ENCODE assay signal across 17 cellular contexts in the genomic region with DNA sequence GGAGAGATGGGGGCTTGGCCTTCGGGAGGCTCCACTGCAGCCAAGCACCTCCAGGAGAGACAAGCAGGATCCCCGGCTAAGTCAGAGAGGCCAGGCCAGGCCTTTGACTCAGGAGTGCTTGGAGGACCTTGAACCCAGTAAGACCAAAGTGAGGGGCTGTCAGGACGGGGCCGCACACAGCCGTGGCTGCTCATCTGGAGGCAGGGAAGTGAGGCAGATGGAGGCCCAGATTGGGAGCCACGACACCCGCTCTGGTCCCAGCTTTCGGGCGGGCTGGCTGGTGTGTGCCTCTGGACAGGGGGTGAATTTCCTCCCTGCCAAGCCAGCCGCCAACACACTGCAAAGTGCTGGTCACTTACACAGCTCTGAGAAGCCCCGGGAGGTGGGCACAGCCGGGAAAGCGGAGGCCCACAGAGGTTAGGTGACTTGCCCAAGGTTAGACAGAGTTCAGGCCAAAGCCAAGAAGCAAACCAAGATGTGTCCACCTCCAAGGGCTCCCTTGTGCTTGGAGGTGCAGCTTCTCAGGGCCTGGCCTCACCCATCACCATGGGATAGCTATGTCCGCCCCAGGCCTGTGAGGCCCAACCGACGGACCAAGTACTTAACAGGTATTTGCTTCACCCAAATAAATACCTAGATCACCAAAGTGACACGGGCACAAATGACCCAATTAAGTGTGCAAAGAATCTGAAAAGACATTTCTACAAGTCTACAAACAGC. TPM values are rescaled to one million over a fixed set of nuclear protein-coding genes. Genes with fewer than 3 reads are reported as not detected.
DNase-seq lines count a peak whose midpoint lies in the region; ATAC-seq, FAIRE-seq and TF ChIP-seq lines count a peak whose summit lies in the region.
"Had no signal": no experiment of that assay in that cellular context is flagged by ENCODE, and none has a peak within 500 bp of the region (broad histone marks: within the 10 kb centered on the region; RNA-seq: fewer than 3 reads in every experiment).

No MANE protein-coding gene starts in this region.

- no peak for TF ChIP-seq POLR2A in sigmoid colon (IDR thresholded peaks at IDR 0.05)

- TF ChIP-seq CTCF in kidney (IDR thresholded peaks at IDR 0.05; ENCODE audit: borderline replicate concordance, extremely low read depth, insufficient read depth) (no peak), sigmoid colon (IDR thresholded peaks at IDR 0.05) (no peak), PC-9 (conservative IDR thresholded peaks at IDR 0.05) (no peak)

- H2AFZ ChIP-seq in PC-9, result no peak overlapping the region

- H3K4me3 Mint-ChIP-seq in activated naive CD8-positive, alpha-beta T cell treated with anti-CD3 and anti-CD28 coated beads, Interleukin-2, amount 10 ng/mL, durations not matched to agents 7 days and 5 days, result no peak overlapping the region
- no peak overlapping the region for H3K4me3 Mint-ChIP-seq in activated naive CD8-positive, alpha-beta T cell treated with anti-CD3 and anti-CD28 coated beads for 36 hours
- H3K4me3 Mint-ChIP-seq: CD4-positive, CD25-positive, alpha-beta regulatory T cell had no signal

- FAIRE-seq in kidney (lab: Jason Lieb, UNC), result no peak
- FAIRE-seq: GM18507 had no signal

- intact Hi-C loops in kidney (cut with DNase I), result no loop called here
- intact Hi-C loops in sigmoid colon (cut with DNase I), result no loop called here
- intact Hi-C loops in PC-9 (cut with micrococcal nuclease; ENCODE audit: unreplicated experiment), result no loop called here

- POLR2A ChIA-PET in activated naive CD8-positive, alpha-beta T cell treated with anti-CD3 and anti-CD28 coated beads, Interleukin-2, amount 10 ng/mL, durations not matched to agents 7 days and 5 days (lab: Charles Lee), result no interaction called here
- POLR2A ChIA-PET in PC-9 (lab: Charles Lee; ENCODE audit: unreplicated experiment), result no interaction called here

- 94 to 95% methylated on average over 17 of the region's 17 CpGs for WGBS in sigmoid colon, 2 donors

- H3K27me3 Mint-ChIP-seq in activated naive CD8-positive, alpha-beta T cell treated with anti-CD3 and anti-CD28 coated beads, Interleukin-2, amount 10 ng/mL, durations not matched to agents 7 days and 5 days, result peaks cover 8% of the 10 kb centered on the region
- H3K27me3 Mint-ChIP-seq in activated naive CD8-positive, alpha-beta T cell treated with anti-CD3 and anti-CD28 coated beads for 36 hours, result peaks cover 1% of the 10 kb centered on the region

- peaks cover 0 to 2% of the 10 kb centered on the region in 2 donors for H3K9me3 ChIP-seq in kidney (ENCODE audit: control insufficient read depth in 1 of 2, low read length in 2 of 2)
- H3K9me3 ChIP-seq in sigmoid colon, result peaks cover 0 to 4% (median 0%) of the 10 kb centered on the region in 4 donors
- H3K9me3 ChIP-seq in PC-9 (ENCODE audit: insufficient read depth, low read depth), result no peaks in the 10 kb centered on the region
- H3K9me3 ChIP-seq: HAP-1 had no signal

- H3K9me2 ChIP-seq in PC-9 (ENCODE audit: insufficient read depth), result no peaks in the 10 kb centered on the region

- no peaks in the 10 kb centered on the region for H4K20me1 ChIP-seq in PC-9 (ENCODE audit: insufficient read depth)
- H4K20me1 ChIP-seq: BLaER1 had no signal

- no peak overlapping the region for H3K27ac Mint-ChIP-seq in activated naive CD8-positive, alpha-beta T cell treated with anti-CD3 and anti-CD28 coated beads, Interleukin-2, amount 10 ng/mL, durations not matched to agents 7 days and 5 days
- H3K27ac Mint-ChIP-seq in activated naive CD8-positive, alpha-beta T cell treated with anti-CD3 and anti-CD28 coated beads for 36 hours, result no peak overlapping the region
- H3K27ac Mint-ChIP-seq: CD4-positive, CD25-positive, alpha-beta regulatory T cell had no signal

- TF ChIP-seq EP300 in sigmoid colon (IDR thresholded peaks at IDR 0.05), result no peak

- peak; percentile 22 for DNase-seq in activated naive CD8-positive, alpha-beta T cell treated with anti-CD3 and anti-CD28 coated beads, Interleukin-2, amount 10 ng/mL, durations not matched to agents 7 days and 5 days
- DNase-seq in activated naive CD8-positive, alpha-beta T cell treated with anti-CD3 and anti-CD28 coated beads for 36 hours, result no peak
- DNase-seq in H7 (peak; percentile 48), kidney (peak; percentile 49), sigmoid colon (peak; percentile 51), NCI-H69 (lab: John Stamatoyannopoulos, UW) (no peak), PC-9 (no peak)
- DNase-seq: 8988T; AML-193; CD4-positive, CD25-positive, alpha-beta regulatory T cell; DMS 273 treated with DMSO at 0.1 percent for 48 hours; GOT3 had no signal

- H3F3A ChIP-seq in PC-9 (ENCODE audit: insufficient read depth, low read depth), result no peaks in the 10 kb centered on the region

- no peaks in the 10 kb centered on the region for H3K36me3 Mint-ChIP-seq in activated naive CD8-positive, alpha-beta T cell treated with anti-CD3 and anti-CD28 coated beads, Interleukin-2, amount 10 ng/mL, durations not matched to agents 7 days and 5 days
- H3K36me3 Mint-ChIP-seq in activated naive CD8-positive, alpha-beta T cell treated with anti-CD3 and anti-CD28 coated beads for 36 hours, result peaks cover 1% of the 10 kb centered on the region

- CTCF ChIA-PET in PC-9 (lab: Charles Lee), result no interaction called here

- BruUV-seq in PC-9 (replicated peaks; lab: Mats Ljungman, UMichigan), result no TSS peak

- H3K4me1 ChIP-seq in kidney (ENCODE audit: control insufficient read depth in 1 of 2, insufficient read depth in 1 of 2, low read depth in 1 of 2, low read length in 2 of 2) (no peaks in the 10 kb centered on the region), sigmoid colon (no peaks in the 10 kb centered on the region), PC-9 (replicated peaks; ENCODE audit: insufficient read depth) (0 out of 2 replicates have a peak, but pooled peaks cover 4% of the 10 kb centered on the region)
- H3K4me1 ChIP-seq: HAP-1 had no signal

- H3K36me3 ChIP-seq in H7 (replicated peaks; ENCODE audit: control insufficient read depth, insufficient read depth, low read length), result no peaks in the 10 kb centered on the region
- H3K36me3 ChIP-seq in kidney (ENCODE audit: control insufficient read depth in 1 of 2, insufficient read depth in 2 of 2, low read length in 2 of 2), result no peaks in the 10 kb centered on the region
- no peaks in the 10 kb centered on the region for H3K36me3 ChIP-seq in sigmoid colon
- no peaks in the 10 kb centered on the region for H3K36me3 ChIP-seq in PC-9 (ENCODE audit: low read depth)
- H3K36me3 ChIP-seq: BLaER1, HAP-1 had no signal

- no peaks in the 10 kb centered on the region for H3K79me2 ChIP-seq in PC-9 (ENCODE audit: low read depth)

- H3K4me1 Mint-ChIP-seq in activated naive CD8-positive, alpha-beta T cell treated with anti-CD3 and anti-CD28 coated beads, Interleukin-2, amount 10 ng/mL, durations not matched to agents 7 days and 5 days, result no peaks in the 10 kb centered on the region
- H3K4me1 Mint-ChIP-seq in activated naive CD8-positive, alpha-beta T cell treated with anti-CD3 and anti-CD28 coated beads for 36 hours, result no peaks in the 10 kb centered on the region

- H3K27me3 ChIP-seq in H7 (ENCODE audit: control insufficient read depth, insufficient read depth, low read length) (peaks cover under 1% of the 10 kb centered on the region; the same call in 1 of the 2 replicates), sigmoid colon (peaks cover 0 to 17% (median 15%) of the 10 kb centered on the region in 3 donors), PC-9 (ENCODE audit: insufficient read depth, low read depth) (no peaks in the 10 kb centered on the region)
- H3K27me3 ChIP-seq: BLaER1 had no signal

- H3K9ac ChIP-seq in kidney (ENCODE audit: low read length in 2 of 2), result no peak overlapping the region
- H3K9ac ChIP-seq: BLaER1 had no signal

- peaks cover 2% of the 10 kb centered on the region for H3K9me3 Mint-ChIP-seq in activated naive CD8-positive, alpha-beta T cell treated with anti-CD3 and anti-CD28 coated beads, Interleukin-2, amount 10 ng/mL, durations not matched to agents 7 days and 5 days
- H3K9me3 Mint-ChIP-seq in activated naive CD8-positive, alpha-beta T cell treated with anti-CD3 and anti-CD28 coated beads for 36 hours, result peaks cover 7% of the 10 kb centered on the region

- H3K27ac ChIP-seq in kidney (ENCODE audit: low read depth in 2 of 2, low read length in 2 of 2) (no peak overlapping the region), sigmoid colon (no peak overlapping the region), PC-9 (no peak overlapping the region)
- H3K27ac ChIP-seq: BLaER1 had no signal

- no peak for ATAC-seq in activated naive CD8-positive, alpha-beta T cell treated with anti-CD3 and anti-CD28 coated beads, Interleukin-2, amount 10 ng/mL, durations not matched to agents 7 days and 5 days (ENCODE audit: low read depth)
- ATAC-seq in GM18870 (IDR thresholded peaks at IDR 0.05; ENCODE audit: unreplicated experiment), result no peak

- H3K4me2 ChIP-seq in PC-9, result no peak overlapping the region
- H3K4me2 ChIP-seq: BLaER1 had no signal

- H3K4me3 ChIP-seq in H7 (ENCODE audit: insufficient read depth, low read depth, low read length) (no peak overlapping the region), kidney (ENCODE audit: low read length in 2 of 2) (no peak overlapping the region), sigmoid colon (no peak overlapping the region), PC-9 (no peak overlapping the region)
- H3K4me3 ChIP-seq: BLaER1, HAP-1 had no signal

RNA-seq across cellular contexts. Expression of a gene that starts 58.3 kb away (rescaled TPM):
- total RNA-seq in activated naive CD8-positive, alpha-beta T cell treated with anti-CD3 and anti-CD28 coated beads, Interleukin-2, amount 10 ng/mL, durations not matched to agents 7 days and 5 days, result under 1 TPM; 0.23 to 0.61 TPM
- total RNA-seq in activated naive CD8-positive, alpha-beta T cell treated with anti-CD3 and anti-CD28 coated beads for 36 hours, result under 1 TPM; 0.44 to 0.56 TPM
- 0.78 and 0.83 TPM in 2 replicates for total RNA-seq in H7 (2014; rRNA removed; shearing (Covaris generic))
- total RNA-seq in kidney (0.85 TPM), sigmoid colon (1 to 10 TPM in 3 of 4 donors, under 1 TPM in 1; 0.49 to 2.8 (median 1.5) TPM), PC-9 (2021) (0.50 and 0.63 TPM in 2 replicates)
- polyA plus RNA-seq in kidney (ENCODE audit: insufficient read depth, low read depth, low replicate concordance) (0.54 TPM), sigmoid colon (under 1 TPM in 1 of 3 donors, not detected in 2; 0.80 TPM)
- total RNA-seq: CD4-positive, CD25-positive, alpha-beta regulatory T cell; HT1080 had no signal
- polyA plus RNA-seq: CD4-positive, CD25-positive, alpha-beta regulatory T cell had no signal

Comparison
In these comparisons a context has a peak if more than half of its experiments do, and no peak if none do; other contexts are left out.
1. DNase-seq: peak in activated naive CD8-positive, alpha-beta T cell treated with anti-CD3 and anti-CD28 coated beads, Interleukin-2, amount 10 ng/mL, durations not matched to agents 7 days and 5 days (single experiment), H7 (single experiment), kidney (single experiment) and sigmoid colon (single experiment); none in activated naive CD8-positive, alpha-beta T cell treated with anti-CD3 and anti-CD28 coated beads for 36 hours (single experiment), NCI-H69 (single experiment) and PC-9 (0 of 2).